Comparison of ENCODE assay signal across 20 cellular contexts in the genomic region with DNA sequence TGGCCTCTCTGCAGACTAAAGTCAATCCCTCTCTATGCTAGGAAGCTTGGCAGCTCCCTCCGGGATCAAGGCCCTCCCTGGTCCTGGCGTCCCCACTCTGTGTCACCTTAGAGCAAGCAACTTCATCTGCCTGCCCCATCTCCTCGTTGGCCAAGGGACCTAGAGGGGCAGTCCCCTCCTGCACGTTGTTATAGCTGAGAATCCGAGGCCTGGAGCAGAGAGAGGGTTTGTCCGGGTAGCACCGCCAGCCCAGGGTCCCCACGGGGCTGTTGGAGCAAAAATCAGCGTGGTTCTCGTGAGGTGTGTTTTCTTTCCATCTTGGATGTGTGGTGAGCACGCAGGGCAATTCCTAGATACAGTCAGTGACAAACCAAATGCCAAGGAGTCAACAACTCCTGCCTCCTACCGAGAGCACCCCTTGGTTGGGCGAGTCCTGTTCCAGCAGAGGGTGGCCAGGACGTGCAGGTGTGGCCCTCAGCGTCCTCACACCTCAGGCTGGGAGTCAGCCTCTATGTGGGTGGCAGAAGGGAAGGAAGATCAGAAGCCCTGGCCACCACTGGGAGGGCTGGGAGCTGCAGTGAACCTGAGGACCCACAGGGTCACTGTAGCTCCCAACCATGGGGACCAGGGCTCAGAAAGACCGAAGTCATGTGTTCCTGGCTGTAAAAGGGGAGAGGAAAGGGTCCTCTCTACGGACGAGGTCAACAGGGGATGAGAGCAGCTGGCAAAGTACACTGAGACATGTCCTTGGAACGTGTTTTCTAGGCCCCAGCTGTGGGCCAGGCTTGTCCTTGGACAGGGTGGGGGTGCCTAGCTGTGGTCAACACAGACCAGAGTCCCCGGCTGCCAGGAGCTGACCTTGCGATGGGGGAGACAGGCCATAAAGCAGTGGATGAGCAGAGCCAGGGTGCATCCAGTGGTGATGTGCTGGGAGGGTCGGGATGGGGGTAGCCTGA.
DNase-seq lines count a peak whose midpoint lies in the region; ATAC-seq, FAIRE-seq and TF ChIP-seq lines count a peak whose summit lies in the region.
"Had no signal": no experiment of that assay in that cellular context is flagged by ENCODE, and none has a peak within 500 bp of the region (broad histone marks: within the 10 kb centered on the region; RNA-seq: fewer than 3 reads in every experiment).

No MANE protein-coding gene starts in this region.

- peak; percentile 49 for FAIRE-seq in HepG2 (lab: Jason Lieb, UNC)
- FAIRE-seq: endothelial cell of umbilical vein, urothelium cell line had no signal

- H2BK15ac ChIP-seq in mesenchymal stem cell (ENCODE audit: low read depth, poor library complexity, severe bottlenecking), result peak overlapping the region; percentile 71

- H3K23ac ChIP-seq in mesenchymal stem cell (ENCODE audit: low read length in 2 of 2), result no peak overlapping the region

- H3K27me3 ChIP-seq in HepG2 (ENCODE audit: control insufficient read depth in 1 of 2, insufficient read depth in 2 of 2, low read length in 2 of 2) (no peaks in the 10 kb centered on the region), right lobe of liver (no peaks in the 10 kb centered on the region), mesenchymal stem cell (ENCODE audit: control insufficient read depth in 1 of 2, insufficient read depth in 1 of 2, low read length in 2 of 2) (no peaks in the 10 kb centered on the region)
- H3K27me3 ChIP-seq in effector memory CD4-positive, alpha-beta T cell (replicated peaks; ENCODE audit: control insufficient read depth, insufficient read depth, low read length, poor library complexity, severe bottlenecking), result no peaks in the 10 kb centered on the region
- H3K27me3 ChIP-seq: foreskin keratinocyte had no signal

- no peaks in the 10 kb centered on the region for H3K79me2 ChIP-seq in HepG2 (ENCODE audit: insufficient read depth, low read length)

- peak overlapping the region; percentile 49 for H2AK5ac ChIP-seq in mesenchymal stem cell (ENCODE audit: low read length, severe bottlenecking)

- in situ Hi-C loops in HepG2 (cut with HindIII; ENCODE audit: extremely low pct_ligation_motif_present, low pct_unique_long_range_greater_than_20kb), result no loop called here

- peaks cover 30% of the 10 kb centered on the region for H3K79me1 ChIP-seq in mesenchymal stem cell (replicated peaks; ENCODE audit: low read length, poor library complexity, severe bottlenecking)

- TF ChIP-seq POLR2A in HepG2 (IDR thresholded peaks at IDR 0.05; ENCODE audit: insufficient read depth in 1 of 2, low read depth in 2 of 2, low read length in 2 of 2) (no peak), right lobe of liver (IDR thresholded peaks at IDR 0.05) (no peak)

- H3K27ac ChIP-seq in HepG2 (ENCODE audit: extremely low read length, insufficient read depth, low read length), result peak overlapping the region; percentile 62
- H3K27ac ChIP-seq in right lobe of liver, result no peak overlapping the region
- H3K27ac ChIP-seq in mesenchymal stem cell (ENCODE audit: low read length, poor library complexity, severe bottlenecking), result no peak overlapping the region
- no peak overlapping the region for H3K27ac ChIP-seq in effector memory CD4-positive, alpha-beta T cell (ENCODE audit: insufficient read depth, low read length, poor library complexity, severe bottlenecking)
- H3K27ac ChIP-seq: coronary artery, foreskin keratinocyte, PC-9 had no signal

- peak overlapping the region in 1 of 2 experiments; percentile 46 for H3K14ac ChIP-seq in mesenchymal stem cell (ENCODE audit: low read length in 2 of 2)

- H3K36me3 ChIP-seq in HepG2 (replicated peaks in 1 of 2; ENCODE audit: control insufficient read depth in 1 of 2, insufficient read depth in 2 of 2, low read length in 2 of 2), result no peaks in the 10 kb centered on the region
- no peaks in the 10 kb centered on the region for H3K36me3 ChIP-seq in right lobe of liver
- peaks cover 0 to 8% of the 10 kb centered on the region in 2 experiments for H3K36me3 ChIP-seq in mesenchymal stem cell (ENCODE audit: control insufficient read depth in 1 of 2, insufficient read depth in 2 of 2, low read depth in 1 of 2, low read length in 2 of 2)
- H3K36me3 ChIP-seq in effector memory CD4-positive, alpha-beta T cell (ENCODE audit: control insufficient read depth, insufficient read depth, low read length), result no peaks in the 10 kb centered on the region

- TF ChIP-seq EP300 in HepG2 (IDR thresholded peaks at IDR 0.05; ENCODE audit: low read depth in 2 of 2, low read length in 2 of 2) (peak in 1 of 2 experiments; percentile 78; a peak in 2 of 4 replicates), HepG2 (CRISPR knock-in tag; IDR thresholded peaks at IDR 0.05; ENCODE audit: borderline replicate concordance) (peak; percentile 84)

- H3K4ac ChIP-seq in mesenchymal stem cell (ENCODE audit: low read depth in 1 of 2, low read length in 2 of 2), result peak overlapping the region; percentile 10 to 27

- CTCF ChIA-PET in HepG2 (lab: Yijun Ruan, JAX; ENCODE audit: low intra/inter-chr PET ratio, low total read pairs), result no interaction called here

- H3K4me3 ChIP-seq in HepG2 (replicated peaks in 1 of 3; ENCODE audit: insufficient read depth in 1 of 3, low read depth in 2 of 3, low read length in 3 of 3) (no peak overlapping the region), right lobe of liver (no peak overlapping the region), mesenchymal stem cell (ENCODE audit: insufficient read depth in 1 of 2, low read depth in 1 of 2, low read length in 2 of 2) (no peak overlapping the region)
- no peak overlapping the region for H3K4me3 ChIP-seq in effector memory CD4-positive, alpha-beta T cell (ENCODE audit: insufficient read depth, low read depth, low read length, poor library complexity, severe bottlenecking)
- H3K4me3 ChIP-seq: coronary artery, PC-9 had no signal

- TF ChIP-seq CTCF in HepG2 (CRISPR knock-in tag; IDR thresholded peaks at IDR 0.05) (0 out of 2 replicates have a peak, but pooled peaks have one; percentile 17), right lobe of liver (IDR thresholded peaks at IDR 0.05) (no peak)

- H3K4me2 ChIP-seq in HepG2 (ENCODE audit: low read depth, low read length), result peak overlapping the region; percentile 38
- no peak overlapping the region for H3K4me2 ChIP-seq in mesenchymal stem cell (ENCODE audit: low read length, poor library complexity, severe bottlenecking)
- H3K4me2 ChIP-seq: PC-9 had no signal

- peak overlapping the region; percentile 91 for H2BK120ac ChIP-seq in mesenchymal stem cell (ENCODE audit: low read depth, low read length)

- no TSS peak for BruUV-seq in HepG2 (replicated peaks; lab: Mats Ljungman, UMichigan)

- DNase-seq in HepG2 (ENCODE audit: low spot score) (peak; percentile 65), right lobe of liver (no peak), mesenchymal stem cell (no peak), posterior vena cava (ENCODE audit: low spot score) (peak; percentile 78), NCI-H1105 (lab: John Stamatoyannopoulos, UW) (no peak), ecto neural progenitor cell (ENCODE audit: low spot score) (no peak)
- no peak for DNase-seq in effector memory CD4-positive, alpha-beta T cell
- DNase-seq: activated B cell treated with CpG ODN at 0.5 μM for 24 hours; activated CD8-positive, alpha-beta T cell treated with anti-CD3 and anti-CD28 coated beads, Interleukin-2, amount 10 ng/mL, durations not matched to agents 7 days and 5 days; activated T-cell treated with anti-CD3 and anti-CD28 coated beads, Interleukin-2, amount 50 U/mL, for 48 hours; foreskin keratinocyte; kidney glomerular epithelial cell; NCI-H1417; NCI-H774; PC-9; stimulated activated CD4-positive, alpha-beta T cell treated with anti-CD3 and anti-CD28 coated beads, Interleukin-2, amount 100 ng/mL, for 48 hours had no signal

- intact Hi-C loops in HepG2 (cut with micrococcal nuclease; ENCODE audit: unreplicated experiment), result no loop called here
- intact Hi-C loops in right lobe of liver (cut with DNase I), result no loop called here
- intact Hi-C loops in posterior vena cava (cut with DNase I), result loop anchor here in 1 of 2 donors (5.0 kb wide), 1 partner anchor 1209 kb away; no protein-coding TSS in a partner anchor

- H3K4me1 ChIP-seq in HepG2 (ENCODE audit: insufficient read depth, low read length), result peaks cover 91% of the 10 kb centered on the region
- peaks cover 0 to 15% (median 6%) of the 10 kb centered on the region in 4 donors for H3K4me1 ChIP-seq in right lobe of liver
- H3K4me1 ChIP-seq in mesenchymal stem cell (ENCODE audit: control insufficient read depth, insufficient read depth, low read depth, low read length), result peaks cover 39% of the 10 kb centered on the region
- no peaks in the 10 kb centered on the region for H3K4me1 ChIP-seq in effector memory CD4-positive, alpha-beta T cell (ENCODE audit: control insufficient read depth, insufficient read depth, low read length, poor library complexity, severe bottlenecking)

- H2BK12ac ChIP-seq in mesenchymal stem cell (ENCODE audit: low read length in 2 of 2), result peak overlapping the region; percentile 26 to 97

- peak overlapping the region; percentile 78 for H4K8ac ChIP-seq in mesenchymal stem cell (ENCODE audit: low read length)

- no peak overlapping the region for H2BK5ac ChIP-seq in mesenchymal stem cell (ENCODE audit: low read depth, low read length, poor library complexity, severe bottlenecking)

- H3K9me3 ChIP-seq in HepG2 (ENCODE audit: low read length) (no peaks in the 10 kb centered on the region), right lobe of liver (no peaks in the 10 kb centered on the region), mesenchymal stem cell (ENCODE audit: control insufficient read depth, low read length) (no peaks in the 10 kb centered on the region)
- H3K9me3 ChIP-seq in effector memory CD4-positive, alpha-beta T cell (ENCODE audit: control insufficient read depth, low read length), result no peaks in the 10 kb centered on the region

- H3K18ac ChIP-seq in mesenchymal stem cell (ENCODE audit: low read depth in 1 of 2, low read length in 2 of 2), result peak overlapping the region; percentile 6 to 92

- 58% methylated on average over 20 of the region's 22 CpGs for WGBS in HepG2 (ENCODE audit: low lambda C conversion rate)
- WGBS in right lobe of liver (ENCODE audit: insufficient coverage, low coverage, low lambda C conversion rate, missing lambda C conversion rate), result 61% methylated on average over 5 of the region's 22 CpGs
- WGBS in mesenchymal stem cell, result 80% methylated on average over 22 of the region's 22 CpGs

- POLR2A ChIA-PET in HepG2 (lab: Yijun Ruan, JAX), result interaction anchor here (0.8 to 2.7 kb wide), 5 partner anchors 9 to 61 kb away, joined by 3 to 14 read pairs (median 4); no protein-coding TSS in a partner anchor

- no peak overlapping the region for H3K9ac ChIP-seq in HepG2 (ENCODE audit: insufficient read depth, low read depth, low read length)
- H3K9ac ChIP-seq in mesenchymal stem cell (ENCODE audit: low read length), result peak overlapping the region; percentile 62

- peak overlapping the region; percentile 67 for H4K91ac ChIP-seq in mesenchymal stem cell (ENCODE audit: low read length)

- no peak overlapping the region for H2AFZ ChIP-seq in HepG2 (ENCODE audit: low read length)
- no peak overlapping the region for H2AFZ ChIP-seq in mesenchymal stem cell (ENCODE audit: low read depth, low read length)
- H2AFZ ChIP-seq: PC-9 had no signal

- TF ChIP-seq RAD21 in HepG2 (CRISPR knock-in tag; IDR thresholded peaks at IDR 0.05), result no peak

- H4K20me1 ChIP-seq in HepG2 (ENCODE audit: insufficient read depth, low read length), result no peaks in the 10 kb centered on the region

- ATAC-seq in HepG2 (peak; percentile 79), right lobe of liver (no peak), HG03095 (IDR thresholded peaks at IDR 0.05; ENCODE audit: unreplicated experiment) (no peak)
- ATAC-seq: activated CD8-positive, alpha-beta T cell treated with anti-CD3 and anti-CD28 coated beads, Interleukin-2, amount 10 ng/mL, durations not matched to agents 7 days and 5 days; foreskin keratinocyte had no signal

Comparison
In these comparisons a context has a peak if more than half of its experiments do, and no peak if none do; other contexts are left out.
1. DNase-seq: peak in HepG2 (single experiment) and posterior vena cava (single experiment); none in right lobe of liver (0 of 3), mesenchymal stem cell (single experiment), effector memory CD4-positive, alpha-beta T cell (0 of 3), NCI-H1105 (single experiment) and ecto neural progenitor cell (single experiment).